7 cellular contexts compared by ENCODE assay signal in genomic region chr7:7642081-7642480, GRCh38. TPM values are rescaled to one million over a fixed set of nuclear protein-coding genes. Genes with fewer than 3 reads are reported as not detected.
DNase-seq lines count a peak whose midpoint lies in the region; ATAC-seq and TF ChIP-seq lines count a peak whose summit lies in the region.

No MANE protein-coding gene starts in this region.

- H3K27ac ChIP-seq in DOHH2 (ENCODE audit: low read depth, low read length): no peak overlapping the region
- no peak overlapping the region for H3K27ac ChIP-seq in neural progenitor cell

- H3K9ac ChIP-seq in neural progenitor cell: no peak overlapping the region

- TF ChIP-seq CTCF in DOHH2 (IDR thresholded peaks at IDR 0.05; ENCODE audit: low read depth, low read length, poor library complexity, severe bottlenecking) (no peak), NB4 (IDR thresholded peaks at IDR 0.05; ENCODE audit: low read depth, low read length) (no peak), neural progenitor cell (IDR thresholded peaks at IDR 0.05) (no peak)

- DNase-seq in NB4 (ENCODE audit: low read depth): no peak
- DNase-seq in cerebellar cortex (ENCODE audit: low spot score): peak; percentile 26
- DNase-seq in neural progenitor cell (ENCODE audit: low spot score): no peak
- no peak for DNase-seq in hypothalamus (lab: John Stamatoyannopoulos, UW)
- DNase-seq in putamen (ENCODE audit: low spot score): no peak

- H3K4me3 Mint-ChIP-seq in neural progenitor cell: peak overlapping the region; percentile 94

- H3K36me3 Mint-ChIP-seq in neural progenitor cell: peaks cover 13% of the 10 kb centered on the region

- H3K27me3 ChIP-seq in DOHH2 (ENCODE audit: control insufficient read depth, low read length) (no peaks in the 10 kb centered on the region), neural progenitor cell (no peaks in the 10 kb centered on the region)

- TF ChIP-seq POLR2A in NB4 (IDR thresholded peaks at IDR 0.05; ENCODE audit: extremely low read depth, insufficient read length): no peak

- H3K4me2 ChIP-seq in DOHH2 (ENCODE audit: low read length) (peak overlapping the region; percentile 69), neural progenitor cell (peak overlapping the region; percentile 80)

- ATAC-seq in GM21390 (IDR thresholded peaks at IDR 0.05; ENCODE audit: unreplicated experiment): no peak

- H3K36me3 ChIP-seq in DOHH2 (ENCODE audit: control insufficient read depth, low read length) (peaks cover 26% of the 10 kb centered on the region), neural progenitor cell (peaks cover 9% of the 10 kb centered on the region)

- peaks cover 5% of the 10 kb centered on the region for H3K9me3 Mint-ChIP-seq in neural progenitor cell

- H3F3A ChIP-seq in DOHH2 (ENCODE audit: control insufficient read depth, insufficient read depth): peaks cover 4% of the 10 kb centered on the region; the same call in 1 of the 2 replicates
- H3F3A ChIP-seq in neural progenitor cell (ENCODE audit: low read depth): peaks cover 18% of the 10 kb centered on the region

- H3K4me3 ChIP-seq in DOHH2 (ENCODE audit: low read length) (peak overlapping the region; percentile 91), NB4 (ENCODE audit: low read depth, low read length) (peak overlapping the region; percentile 89), neural progenitor cell (peak overlapping the region; percentile 78)

- H3K27ac Mint-ChIP-seq in neural progenitor cell: no peak overlapping the region

- H3K79me2 ChIP-seq in DOHH2 (ENCODE audit: control insufficient read depth, low read length): peaks cover 60% of the 10 kb centered on the region
- H3K79me2 ChIP-seq in neural progenitor cell (ENCODE audit: low read depth): peaks cover 55% of the 10 kb centered on the region

- H3K4me1 Mint-ChIP-seq in neural progenitor cell: peaks cover 26% of the 10 kb centered on the region

- H3K9me3 ChIP-seq in DOHH2 (ENCODE audit: control insufficient read depth, insufficient read depth, low read length): no peaks in the 10 kb centered on the region
- H3K9me3 ChIP-seq in neural progenitor cell (ENCODE audit: low read depth): no peaks in the 10 kb centered on the region

- H3K27me3 Mint-ChIP-seq in neural progenitor cell (ENCODE audit: insufficient read depth, low read depth): peaks cover 6% of the 10 kb centered on the region

- H3K9me2 ChIP-seq in DOHH2 (replicated peaks; ENCODE audit: control insufficient read depth, low read length): no peaks in the 10 kb centered on the region

- H4K20me1 ChIP-seq in DOHH2 (ENCODE audit: control insufficient read depth, insufficient read depth, low read depth, low read length) (no peaks in the 10 kb centered on the region), neural progenitor cell (ENCODE audit: low read depth) (no peaks in the 10 kb centered on the region)

- peaks cover 28% of the 10 kb centered on the region for H3K4me1 ChIP-seq in DOHH2 (ENCODE audit: control insufficient read depth, low read length)
- peaks cover 16% of the 10 kb centered on the region for H3K4me1 ChIP-seq in neural progenitor cell

- H2AFZ ChIP-seq in neural progenitor cell (replicated peaks): no peak overlapping the region

RNA-seq across cellular contexts. Expression of gene UMAD1, which starts 1.5 kb away (rescaled TPM):
- total RNA-seq in neural progenitor cell (ENCODE audit: low replicate concordance): 16.6 and 23.0 TPM in 2 replicates
